Comparison of ENCODE assay signal across 8 cellular contexts in the genomic region with DNA sequence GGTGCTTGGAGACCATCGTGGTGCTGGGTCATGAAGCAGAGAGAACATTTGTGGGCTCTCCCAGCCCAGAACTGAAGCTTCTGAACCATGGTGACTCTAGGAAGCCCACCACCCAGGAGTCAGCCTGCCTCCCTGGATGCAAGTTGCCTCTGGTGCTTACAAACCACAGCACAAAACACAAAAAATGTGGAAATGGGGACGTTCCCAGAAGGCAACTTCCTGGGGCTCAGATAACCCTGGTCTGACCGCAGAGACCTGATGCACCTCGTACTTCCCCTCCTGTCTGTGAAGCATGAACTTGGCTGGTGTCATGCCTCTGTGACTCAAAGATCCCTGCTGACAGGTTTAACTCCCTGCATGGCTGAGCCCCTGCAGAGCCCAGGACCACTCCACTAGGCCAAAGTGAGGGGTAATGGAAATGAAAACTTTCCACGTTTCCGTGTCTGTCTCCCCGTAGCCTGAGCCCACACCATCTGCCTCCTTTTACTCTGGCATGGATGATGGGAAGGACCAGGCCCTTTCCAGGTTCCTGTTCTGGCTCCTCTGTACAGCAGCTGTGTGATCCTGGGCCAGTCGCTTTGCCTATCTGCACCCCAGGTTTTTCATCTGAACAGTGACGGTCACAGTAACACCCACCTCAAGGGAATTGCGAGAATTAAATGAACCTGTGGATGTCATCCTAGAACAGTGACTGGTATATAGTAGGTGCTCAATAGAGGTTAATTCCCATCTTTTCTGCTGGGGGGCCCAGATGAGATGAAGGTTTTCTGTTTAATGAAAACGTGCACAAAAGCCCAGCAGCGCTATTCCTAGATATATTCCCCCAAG. TPM values are rescaled to one million over a fixed set of nuclear protein-coding genes. Genes with fewer than 3 reads are reported as not detected.
DNase-seq lines count a peak whose midpoint lies in the region; ATAC-seq lines count a peak whose summit lies in the region.

No MANE protein-coding gene starts in this region.

- H3K27ac Mint-ChIP-seq in activated CD4-positive, alpha-beta T cell treated with anti-CD3 and anti-CD28 coated beads for 36 hours = peak overlapping the region; percentile 77
- peak overlapping the region; percentile 81 for H3K27ac Mint-ChIP-seq in activated CD8-positive, alpha-beta T cell treated with anti-CD3 and anti-CD28 coated beads, Interleukin-2, amount 10 ng/mL, durations not matched to agents 7 days and 5 days

- intact Hi-C loops in activated CD4-positive, alpha-beta T cell treated with anti-CD3 and anti-CD28 coated beads for 36 hours (cut with DNase I, micrococcal nuclease) = loop anchor here (1.0 kb wide), 1 partner anchor 10 kb away; no protein-coding TSS in a partner anchor

- peaks cover 56% of the 10 kb centered on the region for H3K4me1 Mint-ChIP-seq in activated CD4-positive, alpha-beta T cell treated with anti-CD3 and anti-CD28 coated beads for 36 hours
- peaks cover 56% of the 10 kb centered on the region for H3K4me1 Mint-ChIP-seq in activated CD8-positive, alpha-beta T cell treated with anti-CD3 and anti-CD28 coated beads, Interleukin-2, amount 10 ng/mL, durations not matched to agents 7 days and 5 days (ENCODE audit: low read depth)

- H3K27me3 Mint-ChIP-seq in activated CD4-positive, alpha-beta T cell treated with anti-CD3 and anti-CD28 coated beads for 36 hours = no peaks in the 10 kb centered on the region
- no peaks in the 10 kb centered on the region for H3K27me3 Mint-ChIP-seq in activated CD8-positive, alpha-beta T cell treated with anti-CD3 and anti-CD28 coated beads, Interleukin-2, amount 10 ng/mL, durations not matched to agents 7 days and 5 days (ENCODE audit: low read depth)

- CTCF ChIA-PET in activated CD4-positive, alpha-beta T cell treated with anti-CD3 and anti-CD28 coated beads for 36 hours (lab: Charles Lee) = interaction anchor here (0.7 to 3.2 kb wide), 4 partner anchors 10 to 56 kb away, joined by 3 to 12 read pairs (median 4); no protein-coding TSS in a partner anchor
- CTCF ChIA-PET in activated CD8-positive, alpha-beta T cell treated with anti-CD3 and anti-CD28 coated beads, Interleukin-2, amount 10 ng/mL, durations not matched to agents 7 days and 5 days (lab: Charles Lee) = interaction anchor here (0.9 to 1.3 kb wide), 3 partner anchors 10 to 17 kb away, joined by 3 to 4 read pairs (median 3); no protein-coding TSS in a partner anchor

- DNase-seq in activated CD4-positive, alpha-beta T cell treated with anti-CD3 and anti-CD28 coated beads for 36 hours = peak; percentile 79
- no peak for DNase-seq in activated CD4-positive, alpha-beta T cell treated with anti-CD3 and anti-CD28 coated beads for 1 hour
- DNase-seq in activated CD8-positive, alpha-beta T cell treated with anti-CD3 and anti-CD28 coated beads, Interleukin-2, amount 10 ng/mL, durations not matched to agents 7 days and 5 days = peak; percentile 62
- DNase-seq in stimulated activated CD4-positive, alpha-beta T cell treated with anti-CD3 and anti-CD28 coated beads, Interleukin-4, amount 100 ng/mL, for 1 hour = peak; percentile 33
- DNase-seq in NCI-H524 (lab: John Stamatoyannopoulos, UW) (no peak), AML-193 (lab: John Stamatoyannopoulos, UW) (no peak), NCI-H2171 (lab: John Stamatoyannopoulos, UW) (no peak)

- H3K9me3 Mint-ChIP-seq in activated CD4-positive, alpha-beta T cell treated with anti-CD3 and anti-CD28 coated beads for 36 hours (ENCODE audit: low read depth) = no peaks in the 10 kb centered on the region
- H3K9me3 Mint-ChIP-seq in activated CD8-positive, alpha-beta T cell treated with anti-CD3 and anti-CD28 coated beads, Interleukin-2, amount 10 ng/mL, durations not matched to agents 7 days and 5 days (ENCODE audit: insufficient read depth) = no peaks in the 10 kb centered on the region

- H3K4me3 Mint-ChIP-seq in activated CD4-positive, alpha-beta T cell treated with anti-CD3 and anti-CD28 coated beads for 36 hours = peak overlapping the region; percentile 3
- H3K4me3 Mint-ChIP-seq in activated CD8-positive, alpha-beta T cell treated with anti-CD3 and anti-CD28 coated beads, Interleukin-2, amount 10 ng/mL, durations not matched to agents 7 days and 5 days = peak overlapping the region; percentile 22

- POLR2A ChIA-PET in activated CD4-positive, alpha-beta T cell treated with anti-CD3 and anti-CD28 coated beads for 36 hours (lab: Charles Lee) = interaction anchor here (0.7 kb wide), 1 partner anchor 10 kb away, joined by 4 read pairs; no protein-coding TSS in a partner anchor
- POLR2A ChIA-PET in activated CD8-positive, alpha-beta T cell treated with anti-CD3 and anti-CD28 coated beads, Interleukin-2, amount 10 ng/mL, durations not matched to agents 7 days and 5 days (lab: Charles Lee) = interaction anchor here (0.9 to 1.5 kb wide), 3 partner anchors 13 to 58 kb away, joined by 3 to 9 read pairs (median 3); partner anchors contain the start of gene PPP1R16B

- H3K36me3 Mint-ChIP-seq in activated CD4-positive, alpha-beta T cell treated with anti-CD3 and anti-CD28 coated beads for 36 hours (ENCODE audit: low read depth) = peaks cover 11% of the 10 kb centered on the region
- peaks cover 28% of the 10 kb centered on the region for H3K36me3 Mint-ChIP-seq in activated CD8-positive, alpha-beta T cell treated with anti-CD3 and anti-CD28 coated beads, Interleukin-2, amount 10 ng/mL, durations not matched to agents 7 days and 5 days (ENCODE audit: low read depth)

- ATAC-seq in activated CD4-positive, alpha-beta T cell treated with anti-CD3 and anti-CD28 coated beads for 36 hours = peak; percentile 91
- peak; percentile 69 for ATAC-seq in HG03460 (IDR thresholded peaks at IDR 0.05; ENCODE audit: unreplicated experiment)
- ATAC-seq in activated CD8-positive, alpha-beta T cell treated with anti-CD3 and anti-CD28 coated beads, Interleukin-2, amount 10 ng/mL, durations not matched to agents 7 days and 5 days = peak; percentile 78

RNA-seq across cellular contexts. Expression of gene PPP1R16B, which starts 57.7 kb away (rescaled TPM):
- 10 to 100 TPM; 78.8 to 84.0 TPM for total RNA-seq in activated CD4-positive, alpha-beta T cell treated with anti-CD3 and anti-CD28 coated beads for 36 hours
- 10 to 100 TPM; 63.4 to 65.1 TPM for total RNA-seq in activated CD8-positive, alpha-beta T cell treated with anti-CD3 and anti-CD28 coated beads, Interleukin-2, amount 10 ng/mL, durations not matched to agents 7 days and 5 days

Comparison
In these comparisons a context has a peak if more than half of its experiments do, and no peak if none do; other contexts are left out.
1. DNase-seq: peak in activated CD4-positive, alpha-beta T cell treated with anti-CD3 and anti-CD28 coated beads for 36 hours (single experiment), activated CD8-positive, alpha-beta T cell treated with anti-CD3 and anti-CD28 coated beads, Interleukin-2, amount 10 ng/mL, durations not matched to agents 7 days and 5 days (single experiment) and stimulated activated CD4-positive, alpha-beta T cell treated with anti-CD3 and anti-CD28 coated beads, Interleukin-4, amount 100 ng/mL, for 1 hour (single experiment); none in activated CD4-positive, alpha-beta T cell treated with anti-CD3 and anti-CD28 coated beads for 1 hour (single experiment), NCI-H524 (0 of 2), AML-193 (0 of 2) and NCI-H2171 (single experiment).
2. Peak in every context shown above with its lines, with median percentiles within 50 percentile points of each other: ATAC-seq.